ENCODE assay signal across 1 cellular context in the genomic region with DNA sequence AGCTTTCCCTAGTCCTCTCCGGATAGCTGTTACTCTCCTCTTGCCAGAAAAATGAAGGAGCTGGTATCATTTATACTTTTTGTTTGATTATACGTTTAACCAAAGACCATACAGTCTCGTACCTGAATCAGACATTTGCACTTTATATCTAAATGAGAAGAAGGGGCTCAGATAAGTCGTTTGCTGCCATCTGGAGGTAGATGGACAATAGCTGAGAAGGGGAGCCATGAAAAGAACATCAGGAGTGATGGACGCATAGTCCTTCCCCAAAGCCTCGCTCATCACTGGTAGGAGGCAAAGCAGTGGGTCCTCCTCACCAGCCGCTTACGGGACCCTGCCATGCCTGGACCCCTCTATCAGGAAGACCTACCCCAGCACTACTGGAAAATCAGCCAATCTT.
TF ChIP-seq lines count a peak whose summit lies in the region.

No MANE protein-coding gene starts in this region.

TF ChIP-seq in HCT116, 20 proteins besides CTCF, POLR2A, EP300 and RAD21 (continued from another document):
- TF ChIP-seq, protein P1, sequence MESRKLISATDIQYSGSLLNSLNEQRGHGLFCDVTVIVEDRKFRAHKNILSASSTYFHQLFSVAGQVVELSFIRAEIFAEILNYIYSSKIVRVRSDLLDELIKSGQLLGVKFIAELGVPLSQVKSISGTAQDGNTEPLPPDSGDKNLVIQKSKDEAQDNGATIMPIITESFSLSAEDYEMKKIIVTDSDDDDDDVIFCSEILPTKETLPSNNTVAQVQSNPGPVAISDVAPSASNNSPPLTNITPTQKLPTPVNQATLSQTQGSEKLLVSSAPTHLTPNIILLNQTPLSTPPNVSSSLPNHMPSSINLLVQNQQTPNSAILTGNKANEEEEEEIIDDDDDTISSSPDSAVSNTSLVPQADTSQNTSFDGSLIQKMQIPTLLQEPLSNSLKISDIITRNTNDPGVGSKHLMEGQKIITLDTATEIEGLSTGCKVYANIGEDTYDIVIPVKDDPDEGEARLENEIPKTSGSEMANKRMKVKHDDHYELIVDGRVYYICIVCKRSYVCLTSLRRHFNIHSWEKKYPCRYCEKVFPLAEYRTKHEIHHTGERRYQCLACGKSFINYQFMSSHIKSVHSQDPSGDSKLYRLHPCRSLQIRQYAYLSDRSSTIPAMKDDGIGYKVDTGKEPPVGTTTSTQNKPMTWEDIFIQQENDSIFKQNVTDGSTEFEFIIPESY (IDR thresholded peaks at IDR 0.05; ENCODE audit: extremely low read depth, insufficient replicate concordance, low read length) = no peak
- TF ChIP-seq EZH2phosphoT487 (IDR thresholded peaks at IDR 0.05; ENCODE audit: borderline replicate concordance) (no peak), JUND (IDR thresholded peaks at IDR 0.05) (no peak), EZH2 (IDR thresholded peaks at IDR 0.05) (no peak), ZFX (IDR thresholded peaks at IDR 0.05) (no peak), SIN3A (IDR thresholded peaks at IDR 0.05; ENCODE audit: low read depth) (no peak), SRF (IDR thresholded peaks at IDR 0.05; ENCODE audit: low read depth) (no peak), CEBPB (IDR thresholded peaks at IDR 0.05; ENCODE audit: low read depth) (no peak), YY1 (IDR thresholded peaks at IDR 0.05; ENCODE audit: extremely low read depth, insufficient replicate concordance, low read depth, low read length) (no peak)
- TF ChIP-seq, protein P2, sequence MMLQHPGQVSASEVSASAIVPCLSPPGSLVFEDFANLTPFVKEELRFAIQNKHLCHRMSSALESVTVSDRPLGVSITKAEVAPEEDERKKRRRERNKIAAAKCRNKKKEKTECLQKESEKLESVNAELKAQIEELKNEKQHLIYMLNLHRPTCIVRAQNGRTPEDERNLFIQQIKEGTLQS (IDR thresholded peaks at IDR 0.05) = no peak
